18 cellular contexts compared by ENCODE assay signal in genomic region chr6:162373192-162373591, GRCh38.
"Had no signal": no experiment of that assay in that cellular context is flagged by ENCODE, and none has a peak within 500 bp of the region (broad histone marks: within the 10 kb centered on the region; RNA-seq: fewer than 3 reads in every experiment).

No MANE protein-coding gene starts in this region.

- DNase-seq: cerebellar nuclear complex; esophagus squamous epithelium; foreskin fibroblast; heart left ventricle; hypothalamus; left ventricle myocardium superior; mesendoderm; naive B cell; nephron progenitor cell; posterior cingulate gyrus; right cardiac atrium; stimulated activated CD4-positive, alpha-beta T cell treated with anti-CD3 and anti-CD28 coated beads, Interleukin-2, amount 100 ng/mL, for 48 hours; stimulated activated naive CD8-positive, alpha-beta T cell treated with anti-CD3 and anti-CD28 coated beads, Interleukin-15, Interleukin-2, amounts not matched to agents 100 U/mL and 50 U/mL, for 24 hours; tibial artery; upper lobe of left lung; uterus had no signal

- H3K4me1 ChIP-seq: esophagus squamous epithelium, upper lobe of left lung, uterus had no signal

- ATAC-seq: heart left ventricle; left ventricle myocardium superior; right cardiac atrium; stimulated activated effector memory CD8-positive, alpha-beta T cell treated with anti-CD3 and anti-CD28 coated beads, Interleukin-12 subunit alpha, Interleukin-12 subunit beta, amount 100 ng/mL, for 72 hours; stimulated activated naive CD8-positive, alpha-beta T cell treated with anti-CD3 and anti-CD28 coated beads, Interleukin-15, Interleukin-2, amounts not matched to agents 100 U/mL and 50 U/mL, for 24 hours had no signal

- H3K36me3 ChIP-seq: esophagus squamous epithelium, heart left ventricle, tibial artery, upper lobe of left lung, uterus had no signal

- H3K4me3 ChIP-seq: esophagus squamous epithelium, heart left ventricle, smooth muscle cell, tibial artery, upper lobe of left lung, uterus had no signal

- H3K9me3 ChIP-seq: esophagus squamous epithelium, heart left ventricle, tibial artery, upper lobe of left lung, uterus had no signal

- H3K27me3 ChIP-seq: esophagus squamous epithelium, heart left ventricle, tibial artery, upper lobe of left lung, uterus had no signal

- H3K27ac ChIP-seq: esophagus squamous epithelium, heart left ventricle, tibial artery, upper lobe of left lung, uterus had no signal
